Comparison of ENCODE assay signal across 11 cellular contexts in the genomic region with DNA sequence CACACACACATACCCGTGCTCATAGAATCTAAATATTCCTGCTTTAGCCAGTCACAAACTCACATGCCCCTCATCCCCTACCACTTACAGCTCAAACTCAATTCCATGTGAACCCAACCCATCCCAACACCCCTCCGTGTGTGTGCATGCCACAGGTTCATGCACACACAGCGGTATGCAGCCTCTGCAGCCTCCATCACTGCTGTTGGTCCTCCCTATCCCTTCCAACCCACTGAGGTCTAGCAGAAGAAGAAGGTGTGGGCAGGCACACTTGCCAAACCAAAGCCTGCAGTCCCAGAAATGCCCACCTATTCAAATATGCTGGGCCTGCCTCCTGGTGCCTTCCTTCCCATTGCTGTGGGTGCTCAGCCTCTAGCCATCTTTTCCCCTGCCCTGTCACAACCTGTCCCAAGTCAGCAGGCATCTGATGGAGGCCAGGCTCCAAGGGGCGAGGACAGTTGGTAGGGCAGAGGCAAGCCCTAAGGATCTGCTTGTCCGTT. TPM values are rescaled to one million over a fixed set of nuclear protein-coding genes. Genes with fewer than 3 reads are reported as not detected.
DNase-seq lines count a peak whose midpoint lies in the region; ATAC-seq and TF ChIP-seq lines count a peak whose summit lies in the region.
"Had no signal": no experiment of that assay in that cellular context is flagged by ENCODE, and none has a peak within 500 bp of the region (broad histone marks: within the 10 kb centered on the region; RNA-seq: fewer than 3 reads in every experiment).

No MANE protein-coding gene starts in this region.

- DNase-seq in CD4-positive, CD25-positive, alpha-beta regulatory T cell: no peak
- DNase-seq in activated naive CD8-positive, alpha-beta T cell treated with anti-CD3 and anti-CD28 coated beads, Interleukin-2, amount 50 U/mL, for 24 hours: no peak
- no peak for DNase-seq in natural killer cell treated with Interleukin-12 subunit alpha and Interleukin-12 subunit beta and Interleukin-15 and Interleukin-18, amount 100 ng/mL, for 72 hours (ENCODE audit: low spot score)
- DNase-seq in NCI-H774 (lab: John Stamatoyannopoulos, UW): no peak
- no peak for DNase-seq in psoas muscle
- no peak for DNase-seq in central memory CD4-positive, alpha-beta T cell
- no peak for DNase-seq in effector CD4-positive, alpha-beta T cell
- DNase-seq: HCEC 1CT, NCI-H1092, SW 1271 had no signal

- no peak for TF ChIP-seq CTCF in psoas muscle (IDR thresholded peaks at IDR 0.05)

- H3K4me3 ChIP-seq in CD4-positive, CD25-positive, alpha-beta regulatory T cell (ENCODE audit: low read depth, low read length): peak overlapping the region; percentile 66
- no peak overlapping the region for H3K4me3 ChIP-seq in psoas muscle

- no peaks in the 10 kb centered on the region for H3K27me3 ChIP-seq in CD4-positive, CD25-positive, alpha-beta regulatory T cell (ENCODE audit: control insufficient read depth, insufficient read depth, low read length)
- no peaks in the 10 kb centered on the region for H3K27me3 ChIP-seq in psoas muscle (ENCODE audit: insufficient read depth in 3 of 3, low read length in 2 of 3)

- H3K4me3 Mint-ChIP-seq in CD4-positive, CD25-positive, alpha-beta regulatory T cell: peak overlapping the region; percentile 70 to 92 (median 86)
- peak overlapping the region; percentile 67 for H3K4me3 Mint-ChIP-seq in activated naive CD8-positive, alpha-beta T cell treated with anti-CD3 and anti-CD28 coated beads, Interleukin-2, amount 50 U/mL, for 24 hours
- H3K4me3 Mint-ChIP-seq in natural killer cell treated with Interleukin-12 subunit alpha and Interleukin-12 subunit beta and Interleukin-15 and Interleukin-18, amount 100 ng/mL, for 72 hours: peak overlapping the region; percentile 78

- no peaks in the 10 kb centered on the region for H3K9me3 Mint-ChIP-seq in CD4-positive, CD25-positive, alpha-beta regulatory T cell
- H3K9me3 Mint-ChIP-seq in activated naive CD8-positive, alpha-beta T cell treated with anti-CD3 and anti-CD28 coated beads, Interleukin-2, amount 50 U/mL, for 24 hours: no peaks in the 10 kb centered on the region
- no peaks in the 10 kb centered on the region for H3K9me3 Mint-ChIP-seq in natural killer cell treated with Interleukin-12 subunit alpha and Interleukin-12 subunit beta and Interleukin-15 and Interleukin-18, amount 100 ng/mL, for 72 hours

- H3K27ac ChIP-seq in CD4-positive, CD25-positive, alpha-beta regulatory T cell (ENCODE audit: insufficient read depth, low read length, poor library complexity, severe bottlenecking): peak overlapping the region; percentile 91
- H3K27ac ChIP-seq in psoas muscle: no peak overlapping the region

- no peak for ATAC-seq in CD4-positive, CD25-positive, alpha-beta regulatory T cell (ENCODE audit: low read depth in 2 of 2)
- ATAC-seq in HG02763 (IDR thresholded peaks at IDR 0.05; ENCODE audit: unreplicated experiment) (peak; percentile 2), psoas muscle (no peak)
- ATAC-seq in activated naive CD8-positive, alpha-beta T cell treated with anti-CD3 and anti-CD28 coated beads, Interleukin-2, amount 50 U/mL, for 24 hours: no peak
- ATAC-seq in natural killer cell treated with Interleukin-12 subunit alpha and Interleukin-12 subunit beta and Interleukin-15 and Interleukin-18, amount 100 ng/mL, for 72 hours: no peak

- no peaks in the 10 kb centered on the region for H3K9me3 ChIP-seq in CD4-positive, CD25-positive, alpha-beta regulatory T cell (ENCODE audit: control insufficient read depth in 2 of 2, low read length in 2 of 2)
- H3K9me3 ChIP-seq in psoas muscle: no peaks in the 10 kb centered on the region

- H3K4me1 Mint-ChIP-seq in CD4-positive, CD25-positive, alpha-beta regulatory T cell: peaks cover 6 to 87% (median 65%) of the 10 kb centered on the region in 4 donors
- H3K4me1 Mint-ChIP-seq in activated naive CD8-positive, alpha-beta T cell treated with anti-CD3 and anti-CD28 coated beads, Interleukin-2, amount 50 U/mL, for 24 hours: peaks cover 93% of the 10 kb centered on the region
- H3K4me1 Mint-ChIP-seq in natural killer cell treated with Interleukin-12 subunit alpha and Interleukin-12 subunit beta and Interleukin-15 and Interleukin-18, amount 100 ng/mL, for 72 hours (ENCODE audit: low read depth in 2 of 2): peaks cover 82 to 93% of the 10 kb centered on the region in 2 donors

- intact Hi-C loops in psoas muscle (cut with DNase I): no loop called here

- WGBS in psoas muscle, 3 donors: 87 to 90% (median 88%) methylated on average over 5 of the region's 5 CpGs

- peaks cover 44% of the 10 kb centered on the region for H3K36me3 Mint-ChIP-seq in CD4-positive, CD25-positive, alpha-beta regulatory T cell
- H3K36me3 Mint-ChIP-seq in activated naive CD8-positive, alpha-beta T cell treated with anti-CD3 and anti-CD28 coated beads, Interleukin-2, amount 50 U/mL, for 24 hours (ENCODE audit: low read depth): peaks cover 65% of the 10 kb centered on the region
- H3K36me3 Mint-ChIP-seq in natural killer cell treated with Interleukin-12 subunit alpha and Interleukin-12 subunit beta and Interleukin-15 and Interleukin-18, amount 100 ng/mL, for 72 hours: peaks cover 26% of the 10 kb centered on the region

- H3K27me3 Mint-ChIP-seq in CD4-positive, CD25-positive, alpha-beta regulatory T cell: no peaks in the 10 kb centered on the region
- H3K27me3 Mint-ChIP-seq in activated naive CD8-positive, alpha-beta T cell treated with anti-CD3 and anti-CD28 coated beads, Interleukin-2, amount 50 U/mL, for 24 hours: no peaks in the 10 kb centered on the region
- no peaks in the 10 kb centered on the region for H3K27me3 Mint-ChIP-seq in natural killer cell treated with Interleukin-12 subunit alpha and Interleukin-12 subunit beta and Interleukin-15 and Interleukin-18, amount 100 ng/mL, for 72 hours

- H3K36me3 ChIP-seq in CD4-positive, CD25-positive, alpha-beta regulatory T cell (ENCODE audit: control insufficient read depth, insufficient read depth, low read length): peaks cover 33% of the 10 kb centered on the region
- H3K36me3 ChIP-seq in psoas muscle (ENCODE audit: insufficient read depth in 1 of 2, low read depth in 1 of 2): no peaks in the 10 kb centered on the region

- H3K27ac Mint-ChIP-seq in CD4-positive, CD25-positive, alpha-beta regulatory T cell: peak overlapping the region; percentile 96 to 98 (median 97)
- H3K27ac Mint-ChIP-seq in activated naive CD8-positive, alpha-beta T cell treated with anti-CD3 and anti-CD28 coated beads, Interleukin-2, amount 50 U/mL, for 24 hours: peak overlapping the region; percentile 87
- H3K27ac Mint-ChIP-seq in natural killer cell treated with Interleukin-12 subunit alpha and Interleukin-12 subunit beta and Interleukin-15 and Interleukin-18, amount 100 ng/mL, for 72 hours: peak overlapping the region; percentile 92 to 93

- H3K4me1 ChIP-seq in CD4-positive, CD25-positive, alpha-beta regulatory T cell (ENCODE audit: control insufficient read depth, insufficient read depth, low read length, poor library complexity, severe bottlenecking): peaks cover 74% of the 10 kb centered on the region
- peaks cover 13% of the 10 kb centered on the region for H3K4me1 ChIP-seq in psoas muscle

RNA-seq across cellular contexts. Expression of a gene that starts 26.2 kb away (rescaled TPM):
- total RNA-seq in CD4-positive, CD25-positive, alpha-beta regulatory T cell: 60.2 TPM
- polyA plus RNA-seq in CD4-positive, CD25-positive, alpha-beta regulatory T cell: 10 to 100 TPM; 22.0 to 25.5 (median 23.6) TPM
- total RNA-seq in natural killer cell treated with Interleukin-12 subunit alpha and Interleukin-12 subunit beta and Interleukin-15 and Interleukin-18, amount 100 ng/mL, for 72 hours: 100 to 1,000 TPM; 105 to 131 TPM
- 1 to 10 TPM; 1.1 to 3.8 (median 2.0) TPM for total RNA-seq in psoas muscle
- 1 to 10 TPM; 1.2 to 3.3 (median 2.5) TPM for polyA plus RNA-seq in psoas muscle

Comparison
In these comparisons a context has a peak if more than half of its experiments do, and no peak if none do; other contexts are left out.
1. RNA of a gene that starts 26.2 kb away (total RNA-seq): 105 to 131 TPM in natural killer cell treated with Interleukin-12 subunit alpha and Interleukin-12 subunit beta and Interleukin-15 and Interleukin-18, amount 100 ng/mL, for 72 hours and 60.2 TPM in CD4-positive, CD25-positive, alpha-beta regulatory T cell (single experiment); 1.1 to 3.8 TPM in psoas muscle; every median in the first group is over 10 times any median in the second.
2. Peak in every context shown above with its lines, with median percentiles within 50 percentile points of each other: H3K27ac Mint-ChIP-seq and H3K4me3 Mint-ChIP-seq.